In the genomic region with DNA sequence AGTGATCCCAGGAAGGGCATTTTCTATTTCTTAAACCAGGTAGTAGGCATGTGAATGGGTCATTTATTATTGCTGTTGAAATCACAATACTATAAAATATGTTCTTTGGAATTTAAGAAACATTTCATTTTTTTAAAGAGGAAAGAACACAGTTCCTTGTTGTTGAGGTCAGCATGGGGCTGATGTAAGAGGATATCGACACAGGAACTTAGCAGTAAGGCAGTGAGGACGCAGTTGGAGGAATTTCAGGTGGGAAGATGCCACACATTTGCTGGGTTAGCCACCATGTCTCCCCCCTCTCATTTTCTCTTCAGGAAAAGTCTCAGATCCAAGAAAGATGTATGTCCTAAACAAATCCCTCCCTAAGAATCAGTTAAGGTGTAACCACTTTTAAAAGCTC, we compare ENCODE assay signal across 1 cellular context.
TF ChIP-seq lines count a peak whose summit lies in the region.

No MANE protein-coding gene starts in this region.

TF ChIP-seq in GM23338, 12 proteins besides CTCF, POLR2A, EP300 and RAD21:
- TF ChIP-seq, protein P1, sequence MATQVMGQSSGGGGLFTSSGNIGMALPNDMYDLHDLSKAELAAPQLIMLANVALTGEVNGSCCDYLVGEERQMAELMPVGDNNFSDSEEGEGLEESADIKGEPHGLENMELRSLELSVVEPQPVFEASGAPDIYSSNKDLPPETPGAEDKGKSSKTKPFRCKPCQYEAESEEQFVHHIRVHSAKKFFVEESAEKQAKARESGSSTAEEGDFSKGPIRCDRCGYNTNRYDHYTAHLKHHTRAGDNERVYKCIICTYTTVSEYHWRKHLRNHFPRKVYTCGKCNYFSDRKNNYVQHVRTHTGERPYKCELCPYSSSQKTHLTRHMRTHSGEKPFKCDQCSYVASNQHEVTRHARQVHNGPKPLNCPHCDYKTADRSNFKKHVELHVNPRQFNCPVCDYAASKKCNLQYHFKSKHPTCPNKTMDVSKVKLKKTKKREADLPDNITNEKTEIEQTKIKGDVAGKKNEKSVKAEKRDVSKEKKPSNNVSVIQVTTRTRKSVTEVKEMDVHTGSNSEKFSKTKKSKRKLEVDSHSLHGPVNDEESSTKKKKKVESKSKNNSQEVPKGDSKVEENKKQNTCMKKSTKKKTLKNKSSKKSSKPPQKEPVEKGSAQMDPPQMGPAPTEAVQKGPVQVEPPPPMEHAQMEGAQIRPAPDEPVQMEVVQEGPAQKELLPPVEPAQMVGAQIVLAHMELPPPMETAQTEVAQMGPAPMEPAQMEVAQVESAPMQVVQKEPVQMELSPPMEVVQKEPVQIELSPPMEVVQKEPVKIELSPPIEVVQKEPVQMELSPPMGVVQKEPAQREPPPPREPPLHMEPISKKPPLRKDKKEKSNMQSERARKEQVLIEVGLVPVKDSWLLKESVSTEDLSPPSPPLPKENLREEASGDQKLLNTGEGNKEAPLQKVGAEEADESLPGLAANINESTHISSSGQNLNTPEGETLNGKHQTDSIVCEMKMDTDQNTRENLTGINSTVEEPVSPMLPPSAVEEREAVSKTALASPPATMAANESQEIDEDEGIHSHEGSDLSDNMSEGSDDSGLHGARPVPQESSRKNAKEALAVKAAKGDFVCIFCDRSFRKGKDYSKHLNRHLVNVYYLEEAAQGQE (IDR thresholded peaks at IDR 0.05; ENCODE audit: unreplicated experiment): no peak
- TF ChIP-seq POLR2AphosphoS5 (IDR thresholded peaks at IDR 0.05; ENCODE audit: low read depth) (no peak), STAT1 (IDR thresholded peaks at IDR 0.05; ENCODE audit: unreplicated experiment) (no peak)
- TF ChIP-seq, protein P2, sequence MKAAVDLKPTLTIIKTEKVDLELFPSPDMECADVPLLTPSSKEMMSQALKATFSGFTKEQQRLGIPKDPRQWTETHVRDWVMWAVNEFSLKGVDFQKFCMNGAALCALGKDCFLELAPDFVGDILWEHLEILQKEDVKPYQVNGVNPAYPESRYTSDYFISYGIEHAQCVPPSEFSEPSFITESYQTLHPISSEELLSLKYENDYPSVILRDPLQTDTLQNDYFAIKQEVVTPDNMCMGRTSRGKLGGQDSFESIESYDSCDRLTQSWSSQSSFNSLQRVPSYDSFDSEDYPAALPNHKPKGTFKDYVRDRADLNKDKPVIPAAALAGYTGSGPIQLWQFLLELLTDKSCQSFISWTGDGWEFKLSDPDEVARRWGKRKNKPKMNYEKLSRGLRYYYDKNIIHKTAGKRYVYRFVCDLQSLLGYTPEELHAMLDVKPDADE (IDR thresholded peaks at IDR 0.05): no peak
